Comparison of ENCODE assay signal across 1 cellular context in genomic region chr22:20951932-20952380, GRCh38.
TF ChIP-seq lines count a peak whose summit lies in the region.

No MANE protein-coding gene starts in this region.

TF ChIP-seq in HepG2, 621 proteins besides CTCF, POLR2A, EP300 and RAD21 (continued from another document):
- no peak for TF ChIP-seq TIGD3 (CRISPR knock-in tag; IDR thresholded peaks at IDR 0.05; ENCODE audit: borderline replicate concordance)
- TF ChIP-seq ZNF646 (CRISPR knock-in tag; IDR thresholded peaks at IDR 0.05): no peak
- TF ChIP-seq NCOR1 (IDR thresholded peaks at IDR 0.05; ENCODE audit: borderline replicate concordance, low read length): 0 out of 2 replicates have a peak, but pooled peaks have one; percentile 6
- TF ChIP-seq ZNF580 (CRISPR knock-in tag; IDR thresholded peaks at IDR 0.05; ENCODE audit: borderline replicate concordance, low read depth): no peak
- no peak for TF ChIP-seq ZMYM3 (CRISPR knock-in tag; IDR thresholded peaks at IDR 0.05)
- TF ChIP-seq KDM6A (CRISPR knock-in tag; IDR thresholded peaks at IDR 0.05; ENCODE audit: low read depth): no peak
- no peak for TF ChIP-seq ZNF367 (CRISPR knock-in tag; IDR thresholded peaks at IDR 0.05; ENCODE audit: borderline replicate concordance)
- no peak for TF ChIP-seq SP5 (CRISPR knock-in tag; IDR thresholded peaks at IDR 0.05; ENCODE audit: borderline replicate concordance, low read depth)
- no peak for TF ChIP-seq ZNF446 (CRISPR knock-in tag; IDR thresholded peaks at IDR 0.05)
- TF ChIP-seq DR1 (CRISPR knock-in tag; IDR thresholded peaks at IDR 0.05): no peak
- no peak for TF ChIP-seq ZBTB40 (IDR thresholded peaks at IDR 0.05)
- TF ChIP-seq ZBTB40 (CRISPR knock-in tag; IDR thresholded peaks at IDR 0.05): no peak
- no peak for TF ChIP-seq ZNF136 (CRISPR knock-in tag; IDR thresholded peaks at IDR 0.05; ENCODE audit: low read depth)
- no peak for TF ChIP-seq DNMT3B (CRISPR knock-in tag; conservative IDR thresholded peaks at IDR 0.05)
